In genomic region chrX:13835825-13836224, GRCh38 we compare ENCODE assay signal across 1 cellular context.
A peak's percentile ranks its signal among the peaks of the same experiment; 100 is the strongest.
TF ChIP-seq lines count a peak whose summit lies in the region.

No MANE protein-coding gene starts in this region.

TF ChIP-seq in H1, 55 proteins besides CTCF, POLR2A, EP300 and RAD21:
- TF ChIP-seq MAX (IDR thresholded peaks at IDR 0.05): peak; percentile 36; the same call in 1 of the 2 replicates
- no peak for TF ChIP-seq RNF2 (IDR thresholded peaks at IDR 0.05; ENCODE audit: borderline replicate concordance, low read depth, low read length, missing control alignments, poor library complexity, severe bottlenecking)
